Comparison of ENCODE assay signal across 36 cellular contexts in genomic region chr11:7874061-7874460, GRCh38. TPM values are rescaled to one million over a fixed set of nuclear protein-coding genes. Genes with fewer than 3 reads are reported as not detected.
"Had no signal": no experiment of that assay in that cellular context is flagged by ENCODE, and none has a peak within 500 bp of the region (broad histone marks: within the 10 kb centered on the region; RNA-seq: fewer than 3 reads in every experiment).

No MANE protein-coding gene starts in this region.

- H3K79me2 ChIP-seq: hepatocyte had no signal

- H3K9me3 ChIP-seq: pancreas, testis, tibial nerve, upper lobe of right lung, vagina had no signal

- H3K27ac ChIP-seq: coronary artery, hepatocyte, pancreas, spleen, testis, tibial nerve, upper lobe of right lung, vagina had no signal

- DNase-seq: effector CD4-positive, alpha-beta T cell; endodermal cell; foreskin fibroblast; head of caudate nucleus; left colon; natural killer cell; occipital lobe; pancreas; spleen; stimulated activated CD4-positive, alpha-beta T cell treated with anti-CD3 and anti-CD28 coated beads, Interleukin-15, amount 100 ng/mL, for 24 hours; stimulated activated CD4-positive, alpha-beta T cell treated with anti-CD3 and anti-CD28 coated beads, Interleukin-2, amount 100 ng/mL, for 24 hours; stimulated activated CD4-positive, alpha-beta T cell treated with anti-CD3 and anti-CD28 coated beads, Interleukin-4, amount 100 ng/mL, for 4 hours; stimulated activated naive B cell treated with anti-CD40 and anti-IgM and Interleukin-4, amounts not matched to agents 10 μg/mL and 1 μg/mL and 100 μg/mL, for 72 hours; stimulated activated naive CD8-positive, alpha-beta T cell treated with anti-CD3 and anti-CD28 coated beads, Interleukin-15, amount 100 ng/mL, for 72 hours; testis; upper lobe of right lung had no signal

- H3K4me1 ChIP-seq: pancreas, spleen, testis, tibial nerve, upper lobe of right lung, vagina had no signal

- H3K4me2 ChIP-seq: hepatocyte had no signal

- H2AFZ ChIP-seq: hepatocyte had no signal

- H3K36me3 ChIP-seq: pancreas, spleen, tibial nerve, upper lobe of right lung, vagina had no signal

- H3K4me3 ChIP-seq: coronary artery, hepatocyte, pancreas, spleen, testis, tibial nerve, upper lobe of right lung, vagina had no signal

- H3K27me3 ChIP-seq: hepatocyte, pancreas, testis, tibial nerve, upper lobe of right lung, vagina had no signal

RNA-seq across cellular contexts. Expression of gene OR5P3, which starts 43.4 kb away (rescaled TPM):
- total RNA-seq: dermis microvascular lymphatic vessel endothelial cell, endothelial cell of umbilical vein, esophagus mucosa, fibroblast of lung, kidney epithelial cell, left colon, liver, lung microvascular endothelial cell, mucosa of gallbladder, myocyte, natural killer cell, neural crest cell, occipital lobe, progenitor cell of endocrine pancreas, sciatic nerve, skeletal muscle tissue, spleen, subcutaneous adipose tissue, tibial nerve had no signal
- polyA plus RNA-seq: endothelial cell of umbilical vein, fibroblast of lung, hepatocyte, liver, pancreas, spleen had no signal

RNA-seq across cellular contexts. Expression of gene OR10A6, which starts 57.0 kb away (rescaled TPM):
- total RNA-seq: chondrocyte, dermis microvascular lymphatic vessel endothelial cell, endodermal cell, endothelial cell of umbilical vein, esophagus mucosa, hepatocyte, kidney epithelial cell, left colon, liver, lung microvascular endothelial cell, mucosa of gallbladder, myocyte, natural killer cell, neural crest cell, occipital lobe, pancreas, progenitor cell of endocrine pancreas, renal cortical epithelial cell, sciatic nerve, skeletal muscle tissue, spleen, subcutaneous adipose tissue, testis, tibial nerve, upper lobe of right lung, vagina had no signal
- polyA plus RNA-seq: endothelial cell of umbilical vein, hepatocyte, liver, pancreas, spleen had no signal
